18 cellular contexts compared by ENCODE assay signal in genomic region chr7:157668221-157668883, GRCh38.
A peak's percentile ranks its signal among the peaks of the same experiment; 100 is the strongest.
DNase-seq lines count a peak whose midpoint lies in the region; ATAC-seq and TF ChIP-seq lines count a peak whose summit lies in the region.
"Had no signal": no experiment of that assay in that cellular context is flagged by ENCODE, and none has a peak within 500 bp of the region (broad histone marks: within the 10 kb centered on the region; RNA-seq: fewer than 3 reads in every experiment).

No MANE protein-coding gene starts in this region.

- H3K79me2 ChIP-seq in Loucy (ENCODE audit: insufficient read depth, low read length) = peaks cover 70% of the 10 kb centered on the region

- POLR2A ChIA-PET in activated naive CD8-positive, alpha-beta T cell treated with anti-CD3 and anti-CD28 coated beads, Interleukin-2, amount 10 ng/mL, durations not matched to agents 7 days and 5 days (lab: Charles Lee) = no interaction called here

- H3K27me3 ChIP-seq in Loucy (ENCODE audit: insufficient read depth, low read length, poor library complexity, severe bottlenecking) = no peaks in the 10 kb centered on the region
- H3K27me3 ChIP-seq: cardiac muscle cell had no signal

- H3K9me3 ChIP-seq in Loucy (ENCODE audit: insufficient read depth, low read depth, low read length) = no peaks in the 10 kb centered on the region
- H3K9me3 ChIP-seq: adrenal gland had no signal

- no peaks in the 10 kb centered on the region for H4K20me1 ChIP-seq in Loucy (ENCODE audit: insufficient read depth, low read length, poor library complexity, severe bottlenecking)

- H3K36me3 ChIP-seq in Loucy (ENCODE audit: insufficient read depth, low read length) = no peaks in the 10 kb centered on the region
- H3K36me3 ChIP-seq: adrenal gland, cardiac muscle cell had no signal

- 0 out of 2 replicates have a peak, but pooled peaks cover 3% of the 10 kb centered on the region for H3F3A ChIP-seq in Loucy (ENCODE audit: low read depth)

- no peak for TF ChIP-seq CTCF in Loucy (conservative IDR thresholded peaks at IDR 0.05; ENCODE audit: low read length)

- H2AFZ ChIP-seq in Loucy (ENCODE audit: low read length) = no peak overlapping the region

- no peak for ATAC-seq in activated naive CD8-positive, alpha-beta T cell treated with anti-CD3 and anti-CD28 coated beads, Interleukin-2, amount 10 ng/mL, durations not matched to agents 7 days and 5 days (ENCODE audit: low read depth)
- ATAC-seq in sciatic nerve (no peak), GM21528 (IDR thresholded peaks at IDR 0.05; ENCODE audit: low FRiP score, unreplicated experiment) (no peak)

- H3K4me3 Mint-ChIP-seq in activated naive CD8-positive, alpha-beta T cell treated with anti-CD3 and anti-CD28 coated beads, Interleukin-2, amount 10 ng/mL, durations not matched to agents 7 days and 5 days = no peak overlapping the region
- no peak overlapping the region for H3K4me3 Mint-ChIP-seq in activated naive CD8-positive, alpha-beta T cell treated with anti-CD3 and anti-CD28 coated beads for 36 hours
- H3K4me3 Mint-ChIP-seq: activated CD4-positive, alpha-beta memory T cell treated with anti-CD3 and anti-CD28 coated beads, Interleukin-2, amount 10 ng/mL, durations not matched to agents 7 days and 5 days had no signal

- no peaks in the 10 kb centered on the region for H3K9me2 ChIP-seq in Loucy (replicated peaks; ENCODE audit: low read depth, low read length)

- H3K9me3 Mint-ChIP-seq in activated naive CD8-positive, alpha-beta T cell treated with anti-CD3 and anti-CD28 coated beads, Interleukin-2, amount 10 ng/mL, durations not matched to agents 7 days and 5 days = no peaks in the 10 kb centered on the region
- H3K9me3 Mint-ChIP-seq in activated naive CD8-positive, alpha-beta T cell treated with anti-CD3 and anti-CD28 coated beads for 36 hours = no peaks in the 10 kb centered on the region
- H3K9me3 Mint-ChIP-seq: activated CD4-positive, alpha-beta memory T cell treated with anti-CD3 and anti-CD28 coated beads, Interleukin-2, amount 10 ng/mL, durations not matched to agents 7 days and 5 days had no signal

- peak; percentile 22 for DNase-seq in activated naive CD8-positive, alpha-beta T cell treated with anti-CD3 and anti-CD28 coated beads, Interleukin-2, amount 10 ng/mL, durations not matched to agents 7 days and 5 days
- DNase-seq in activated naive CD8-positive, alpha-beta T cell treated with anti-CD3 and anti-CD28 coated beads for 36 hours = no peak
- DNase-seq in SK-N-DZ (ENCODE audit: low spot score) = peak; percentile 59
- DNase-seq in sciatic nerve (ENCODE audit: low spot score) = peak; percentile 46
- no peak for DNase-seq in NCI-H2107 treated with DMSO at 0.1 percent for 48 hours (lab: John Stamatoyannopoulos, UW; ENCODE audit: unreplicated experiment)
- DNase-seq in cerebellar cortex (ENCODE audit: low spot score) = no peak
- DNase-seq: activated CD4-positive, alpha-beta memory T cell treated with anti-CD3 and anti-CD28 coated beads, Interleukin-2, amount 10 ng/mL, durations not matched to agents 7 days and 5 days; activated T-cell treated with anti-CD3 and anti-CD28 coated beads, Interleukin-2, amount 50 U/mL, for 48 hours; effector CD8-positive, alpha-beta T cell; glutamatergic neuron; NCI-H1105; NCI-H2107; NCI-H748 treated with DMSO at 0.1 percent for 48 hours had no signal

- no peaks in the 10 kb centered on the region for H3K36me3 Mint-ChIP-seq in activated naive CD8-positive, alpha-beta T cell treated with anti-CD3 and anti-CD28 coated beads, Interleukin-2, amount 10 ng/mL, durations not matched to agents 7 days and 5 days
- H3K36me3 Mint-ChIP-seq in activated naive CD8-positive, alpha-beta T cell treated with anti-CD3 and anti-CD28 coated beads for 36 hours = no peaks in the 10 kb centered on the region

- peak overlapping the region; percentile 74 for H3K9ac ChIP-seq in Loucy (ENCODE audit: low read depth, low read length, poor library complexity, severe bottlenecking)

- H3K4me1 Mint-ChIP-seq in activated naive CD8-positive, alpha-beta T cell treated with anti-CD3 and anti-CD28 coated beads, Interleukin-2, amount 10 ng/mL, durations not matched to agents 7 days and 5 days = peaks cover 7% of the 10 kb centered on the region
- peaks cover 20% of the 10 kb centered on the region for H3K4me1 Mint-ChIP-seq in activated naive CD8-positive, alpha-beta T cell treated with anti-CD3 and anti-CD28 coated beads for 36 hours

- H3K4me2 ChIP-seq in Loucy (ENCODE audit: low read depth, low read length, poor library complexity, severe bottlenecking) = peak overlapping the region; percentile 62

- H3K4me3 ChIP-seq in Loucy (ENCODE audit: low read length, poor library complexity, severe bottlenecking) = peak overlapping the region; percentile 38
- H3K4me3 ChIP-seq: adrenal gland, cardiac muscle cell had no signal

- H3K4me1 ChIP-seq in Loucy (ENCODE audit: insufficient read depth, low read length, poor library complexity, severe bottlenecking) = peaks cover 45% of the 10 kb centered on the region
- H3K4me1 ChIP-seq: adrenal gland had no signal

- intact Hi-C loops in sciatic nerve (cut with DNase I) = no loop called here

- peaks cover 35% of the 10 kb centered on the region for H3K27me3 Mint-ChIP-seq in activated naive CD8-positive, alpha-beta T cell treated with anti-CD3 and anti-CD28 coated beads, Interleukin-2, amount 10 ng/mL, durations not matched to agents 7 days and 5 days
- peaks cover 27% of the 10 kb centered on the region for H3K27me3 Mint-ChIP-seq in activated naive CD8-positive, alpha-beta T cell treated with anti-CD3 and anti-CD28 coated beads for 36 hours

- H3K27ac Mint-ChIP-seq in activated naive CD8-positive, alpha-beta T cell treated with anti-CD3 and anti-CD28 coated beads, Interleukin-2, amount 10 ng/mL, durations not matched to agents 7 days and 5 days = no peak overlapping the region
- H3K27ac Mint-ChIP-seq in activated naive CD8-positive, alpha-beta T cell treated with anti-CD3 and anti-CD28 coated beads for 36 hours = no peak overlapping the region
- H3K27ac Mint-ChIP-seq: activated CD4-positive, alpha-beta memory T cell treated with anti-CD3 and anti-CD28 coated beads, Interleukin-2, amount 10 ng/mL, durations not matched to agents 7 days and 5 days; progenitor cell of endocrine pancreas had no signal

Comparison
In these comparisons a context has a peak if more than half of its experiments do, and no peak if none do; other contexts are left out.
1. DNase-seq: peak in activated naive CD8-positive, alpha-beta T cell treated with anti-CD3 and anti-CD28 coated beads, Interleukin-2, amount 10 ng/mL, durations not matched to agents 7 days and 5 days (single experiment), SK-N-DZ (single experiment) and sciatic nerve (single experiment); none in activated naive CD8-positive, alpha-beta T cell treated with anti-CD3 and anti-CD28 coated beads for 36 hours (single experiment), NCI-H2107 treated with DMSO at 0.1 percent for 48 hours (single experiment) and cerebellar cortex (single experiment).